In genomic region chr15:90895571-90896117, GRCh38 we compare ENCODE assay signal across 9 cellular contexts. TPM values are rescaled to one million over a fixed set of nuclear protein-coding genes. Genes with fewer than 3 reads are reported as not detected.
DNase-seq lines count a peak whose midpoint lies in the region; TF ChIP-seq lines count a peak whose summit lies in the region.
"Had no signal": no experiment of that assay in that cellular context is flagged by ENCODE, and none has a peak within 500 bp of the region (broad histone marks: within the 10 kb centered on the region; RNA-seq: fewer than 3 reads in every experiment).

No MANE protein-coding gene starts in this region.

- H3K9me3 ChIP-seq in right atrium auricular region = no peaks in the 10 kb centered on the region

- peaks cover 42% of the 10 kb centered on the region for H3K36me3 ChIP-seq in right atrium auricular region

- in situ Hi-C loops in astrocyte of the cerebellum (cut with HindIII; ENCODE audit: low sequenced_read_pairs) = no loop called here

- no peaks in the 10 kb centered on the region for H3K27me3 ChIP-seq in right atrium auricular region

- DNase-seq in DMS 273 (lab: John Stamatoyannopoulos, UW; ENCODE audit: unreplicated experiment) (peak; percentile 59), DMS 273 treated with DMSO at 0.1 percent for 48 hours (lab: John Stamatoyannopoulos, UW) (no peak), NCI-H2029 (lab: John Stamatoyannopoulos, UW) (peak; percentile 41), astrocyte of the cerebellum (ENCODE audit: low read depth) (no peak), neural crest cell (ENCODE audit: low read depth, low spot score) (peak; percentile 15), T-helper 9 cell (no peak), GDM1 (lab: John Stamatoyannopoulos, UW) (no peak), right atrium auricular region (ENCODE audit: low spot score) (no peak)

- H3K4me3 ChIP-seq in astrocyte of the cerebellum (ENCODE audit: low read depth, low read length) (no peak overlapping the region), right atrium auricular region (no peak overlapping the region)

- no peak overlapping the region for H3K27ac Mint-ChIP-seq in neural crest cell (ENCODE audit: unreplicated experiment)

- H3K4me3 Mint-ChIP-seq in neural crest cell = no peak overlapping the region

- no peaks in the 10 kb centered on the region for H3K4me1 ChIP-seq in right atrium auricular region

- no peaks in the 10 kb centered on the region for H3K9me3 Mint-ChIP-seq in neural crest cell

- H3K36me3 Mint-ChIP-seq in neural crest cell (ENCODE audit: low read depth) = no peaks in the 10 kb centered on the region

- H3K4me1 Mint-ChIP-seq in neural crest cell = no peaks in the 10 kb centered on the region

- H3K27me3 Mint-ChIP-seq in neural crest cell (ENCODE audit: low read depth) = no peaks in the 10 kb centered on the region

- TF ChIP-seq CTCF in astrocyte of the cerebellum (IDR thresholded peaks at IDR 0.05; ENCODE audit: low read depth, low read length, missing control alignments) = peak; percentile 23
- peak; percentile 35 for TF ChIP-seq CTCF in neural crest cell (conservative IDR thresholded peaks at IDR 0.05)
- TF ChIP-seq CTCF in right atrium auricular region (IDR thresholded peaks at IDR 0.05) = no peak

- no peak overlapping the region for H3K27ac ChIP-seq in right atrium auricular region
- H3K27ac ChIP-seq: 22Rv1 had no signal

RNA-seq across cellular contexts. Expression of gene MAN2A2, which starts 7.5 kb away (rescaled TPM):
- total RNA-seq in neural crest cell (78.0 and 81.6 TPM in 2 replicates), right atrium auricular region (10 to 100 TPM; 41.7 to 42.3 TPM)

RNA-seq across cellular contexts. Expression of gene FES, which starts 11.3 kb away (rescaled TPM):
- 2.8 TPM in 2 replicates for total RNA-seq in neural crest cell
- total RNA-seq in right atrium auricular region = 10 to 100 TPM in 1 of 2 donors, 1 to 10 TPM in 1; 9.3 to 14.9 TPM

RNA-seq across cellular contexts. Expression of gene FURIN, which starts 27.3 kb away (rescaled TPM):
- total RNA-seq in neural crest cell (14.8 and 15.7 TPM in 2 replicates), right atrium auricular region (10 to 100 TPM; 57.1 to 82.8 TPM)

RNA-seq across cellular contexts. Expression of gene HDDC3, which starts 36.7 kb away (rescaled TPM):
- total RNA-seq in neural crest cell = 15.7 and 16.7 TPM in 2 replicates
- total RNA-seq in right atrium auricular region = 10 to 100 TPM; 14.9 to 17.9 TPM

RNA-seq across cellular contexts. Expression of gene UNC45A, which starts 39.4 kb away (rescaled TPM):
- total RNA-seq in neural crest cell = 65.4 and 73.8 TPM in 2 replicates
- total RNA-seq in right atrium auricular region = 10 to 100 TPM; 17.4 to 19.0 TPM

Comparison
In these comparisons a context has a peak if more than half of its experiments do, and no peak if none do; other contexts are left out.
1. DNase-seq: peak in DMS 273 (single experiment), NCI-H2029 (single experiment) and neural crest cell (single experiment); none in DMS 273 treated with DMSO at 0.1 percent for 48 hours (single experiment), astrocyte of the cerebellum (single experiment), T-helper 9 cell (single experiment), GDM1 (single experiment) and right atrium auricular region (single experiment).
2. CTCF ChIP-seq: peak in astrocyte of the cerebellum (single experiment) and neural crest cell (single experiment); none in right atrium auricular region (0 of 2).